ENCODE assay signal across 24 cellular contexts in the genomic region with DNA sequence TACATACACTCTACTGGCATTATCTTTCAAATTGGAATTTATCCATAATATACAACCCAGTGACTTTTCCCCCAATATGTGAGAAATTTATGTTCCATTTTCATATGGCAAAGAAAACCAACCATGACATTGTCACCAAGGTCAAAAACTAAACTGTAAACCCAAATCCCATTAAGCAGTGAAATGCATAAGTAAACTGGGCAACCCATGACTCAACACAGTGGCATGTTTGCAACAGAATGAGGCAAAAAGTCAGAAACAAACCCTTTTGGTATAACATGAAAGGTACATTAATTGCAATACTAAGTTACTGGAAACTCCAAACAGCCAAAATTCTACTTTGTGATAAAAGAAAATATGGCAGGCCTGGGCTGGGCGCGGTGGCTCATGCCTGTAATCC. TPM values are rescaled to one million over a fixed set of nuclear protein-coding genes. Genes with fewer than 3 reads are reported as not detected.
"Had no signal": no experiment of that assay in that cellular context is flagged by ENCODE, and none has a peak within 500 bp of the region (broad histone marks: within the 10 kb centered on the region; RNA-seq: fewer than 3 reads in every experiment).

No MANE protein-coding gene starts in this region.

- H3K4me2 ChIP-seq: smooth muscle cell had no signal

- H3K27ac ChIP-seq: colonic mucosa, esophagus squamous epithelium, lower lobe of right lung, neutrophil, pancreas, suprapubic skin, transverse colon, upper lobe of right lung, uterus had no signal

- H3K4me1 ChIP-seq: uterus had no signal

- ATAC-seq: effector memory CD8-positive, alpha-beta T cell; left ventricle myocardium superior; lower lobe of right lung; natural killer cell; pancreas; sciatic nerve; stimulated activated naive CD8-positive, alpha-beta T cell treated with anti-CD3 and anti-CD28 coated beads, Interleukin-15, amount 100 ng/mL, for 72 hours; upper lobe of right lung had no signal

- DNase-seq: colonic mucosa; dermis blood vessel endothelial cell; effector memory CD8-positive, alpha-beta T cell; erythroblast; esophagus squamous epithelium; left ventricle myocardium superior; lower lobe of right lung; natural killer cell; pancreas; retina; stimulated activated CD4-positive, alpha-beta T cell treated with anti-CD3 and anti-CD28 coated beads, Interleukin-12 subunit alpha, Interleukin-12 subunit beta, amount 100 ng/mL, for 4 hours; stimulated activated CD4-positive, alpha-beta T cell treated with anti-CD3 and anti-CD28 coated beads, Interleukin-1b, Interleukin-23, amount 100 ng/mL, for 48 hours; stimulated activated CD4-positive, alpha-beta T cell treated with anti-CD3 and anti-CD28 coated beads, Interleukin-4, amount 100 ng/mL, for 1 hour; stimulated activated CD8-positive, alpha-beta memory T cell treated with anti-CD3 and anti-CD28 coated beads, Interleukin-4, amount 100 ng/mL, for 48 hours; stimulated activated naive CD4-positive, alpha-beta T cell; stimulated activated naive CD8-positive, alpha-beta T cell treated with anti-CD3 and anti-CD28 coated beads, Interleukin-15, amount 100 ng/mL, for 72 hours; transverse colon; upper lobe of right lung; uterus had no signal

- H3K36me3 ChIP-seq: colonic mucosa, lower lobe of right lung, neutrophil, pancreas, suprapubic skin, upper lobe of right lung, uterus had no signal

- H3K4me3 ChIP-seq: colonic mucosa, esophagus squamous epithelium, lower lobe of right lung, pancreas, smooth muscle cell, suprapubic skin, transverse colon, upper lobe of right lung, uterus had no signal

- H3K27me3 ChIP-seq: colonic mucosa, esophagus squamous epithelium, pancreas, suprapubic skin, transverse colon, upper lobe of right lung, uterus had no signal

RNA-seq across cellular contexts. Expression of gene ZNF878, which starts 4.9 kb away (rescaled TPM):
- total RNA-seq: mononuclear cell, upper lobe of right lung had no signal
- polyA plus RNA-seq: smooth muscle cell had no signal
